1 cellular context compared by ENCODE assay signal in genomic region chr6:151629791-151630190, GRCh38.
TF ChIP-seq lines count a peak whose summit lies in the region.

No MANE protein-coding gene starts in this region.

TF ChIP-seq in HepG2, 621 proteins besides CTCF, POLR2A, EP300 and RAD21 (continued from another document):
- TF ChIP-seq HMGXB3 (CRISPR knock-in tag; IDR thresholded peaks at IDR 0.05; ENCODE audit: borderline replicate concordance) (no peak), ZNF598 (CRISPR knock-in tag; IDR thresholded peaks at IDR 0.05; ENCODE audit: borderline replicate concordance) (no peak), LRRFIP1 (CRISPR knock-in tag; conservative IDR thresholded peaks at IDR 0.05) (no peak), ZBTB3 (CRISPR knock-in tag; IDR thresholded peaks at IDR 0.05; ENCODE audit: borderline replicate concordance, low read depth) (no peak)
